In genomic region chr6:9140861-9141534, GRCh38 we compare ENCODE assay signal across 12 cellular contexts.
A peak's percentile ranks its signal among the peaks of the same experiment; 100 is the strongest.
DNase-seq lines count a peak whose midpoint lies in the region; ATAC-seq, FAIRE-seq and TF ChIP-seq lines count a peak whose summit lies in the region.
"Had no signal": no experiment of that assay in that cellular context is flagged by ENCODE, and none has a peak within 500 bp of the region (broad histone marks: within the 10 kb centered on the region; RNA-seq: fewer than 3 reads in every experiment).

No MANE protein-coding gene starts in this region.

- TF ChIP-seq POLR2A in GM12891 (IDR thresholded peaks at IDR 0.05; ENCODE audit: low read depth, low read length): no peak

- POLR2A ChIA-PET in naive thymus-derived CD4-positive, alpha-beta T cell (lab: Charles Lee): no interaction called here

- H3K4me3 ChIP-seq in fibroblast of lung (replicated peaks in 1 of 4; ENCODE audit: control extremely low read depth in 1 of 4, insufficient read depth in 1 of 4, low read depth in 3 of 4, low read length in 4 of 4): peak overlapping the region in 2 of 4 experiments; percentile 30 to 32
- H3K4me3 ChIP-seq in naive thymus-derived CD4-positive, alpha-beta T cell (ENCODE audit: low read length): no peak overlapping the region

- H3K27me3 Mint-ChIP-seq in HFFc6 (ENCODE audit: insufficient read depth) (no peaks in the 10 kb centered on the region; the same call in 1 of the 2 replicates), mesothelial cell of epicardium (ENCODE audit: low read depth) (no peaks in the 10 kb centered on the region)
- no peaks in the 10 kb centered on the region for H3K27me3 Mint-ChIP-seq in naive thymus-derived CD4-positive, alpha-beta T cell
- H3K27me3 Mint-ChIP-seq: stimulated activated memory B cell treated with anti-CD40 and anti-IgM and Interleukin-4, amounts not matched to agents 10 μg/mL and 1 μg/mL and 100 μg/mL, for 72 hours had no signal

- no peaks in the 10 kb centered on the region for H3K79me2 ChIP-seq in fibroblast of lung (ENCODE audit: control insufficient read depth, insufficient read depth, low read length)

- H3K27ac ChIP-seq in fibroblast of lung (ENCODE audit: insufficient read depth, low read length): peak overlapping the region; percentile 10
- no peak overlapping the region for H3K27ac ChIP-seq in naive thymus-derived CD4-positive, alpha-beta T cell (ENCODE audit: low read depth, low read length)

- peak overlapping the region; percentile 79 for H3K4me3 Mint-ChIP-seq in HFFc6
- no peak overlapping the region for H3K4me3 Mint-ChIP-seq in naive thymus-derived CD4-positive, alpha-beta T cell
- H3K4me3 Mint-ChIP-seq in mesothelial cell of epicardium: no peak overlapping the region
- H3K4me3 Mint-ChIP-seq: activated T-cell treated with anti-CD3 and anti-CD28 coated beads, Interleukin-2, amount 50 U/mL, for 4 hours; stimulated activated memory B cell treated with anti-CD40 and anti-IgM and Interleukin-4, amounts not matched to agents 10 μg/mL and 1 μg/mL and 100 μg/mL, for 72 hours had no signal

- H3K36me3 ChIP-seq in fibroblast of lung (ENCODE audit: control insufficient read depth, insufficient read depth, low read length): no peaks in the 10 kb centered on the region
- no peaks in the 10 kb centered on the region for H3K36me3 ChIP-seq in naive thymus-derived CD4-positive, alpha-beta T cell (ENCODE audit: control insufficient read depth in 2 of 3, insufficient read depth in 3 of 3, low read length in 3 of 3)

- H3K36me3 Mint-ChIP-seq in HFFc6 (ENCODE audit: low read depth) (no peaks in the 10 kb centered on the region), mesothelial cell of epicardium (no peaks in the 10 kb centered on the region)
- H3K36me3 Mint-ChIP-seq in naive thymus-derived CD4-positive, alpha-beta T cell: no peaks in the 10 kb centered on the region
- H3K36me3 Mint-ChIP-seq: stimulated activated memory B cell treated with anti-CD40 and anti-IgM and Interleukin-4, amounts not matched to agents 10 μg/mL and 1 μg/mL and 100 μg/mL, for 72 hours had no signal

- no peaks in the 10 kb centered on the region for H3K9me3 ChIP-seq in fibroblast of lung (ENCODE audit: control insufficient read depth, insufficient read depth, low read depth, low read length)
- H3K9me3 ChIP-seq in naive thymus-derived CD4-positive, alpha-beta T cell (ENCODE audit: control insufficient read depth in 2 of 3, low read length in 3 of 3): no peaks in the 10 kb centered on the region

- H3K9ac ChIP-seq in fibroblast of lung (ENCODE audit: insufficient read depth, low read length): no peak overlapping the region

- H3K4me2 ChIP-seq in fibroblast of lung (ENCODE audit: extremely low read depth, insufficient read depth, low read length): peak overlapping the region; percentile 78

- H3K27me3 ChIP-seq in fibroblast of lung (ENCODE audit: control insufficient read depth, insufficient read depth, low read length): no peaks in the 10 kb centered on the region
- H3K27me3 ChIP-seq in naive thymus-derived CD4-positive, alpha-beta T cell (ENCODE audit: control insufficient read depth in 2 of 2, insufficient read depth in 2 of 2, low read length in 2 of 2): no peaks in the 10 kb centered on the region

- no peak for ATAC-seq in HG02678 (IDR thresholded peaks at IDR 0.05; ENCODE audit: unreplicated experiment)
- no peak for ATAC-seq in naive thymus-derived CD4-positive, alpha-beta T cell
- ATAC-seq: activated T-cell treated with anti-CD3 and anti-CD28 coated beads, Interleukin-2, amount 50 U/mL, for 4 hours; stimulated activated memory B cell treated with anti-CD40 and anti-IgM and Interleukin-4, amounts not matched to agents 10 μg/mL and 1 μg/mL and 100 μg/mL, for 72 hours had no signal

- peaks cover 2% of the 10 kb centered on the region for H3K4me1 ChIP-seq in fibroblast of lung (ENCODE audit: control insufficient read depth, extremely low read depth, insufficient read depth, low read length)
- no peaks in the 10 kb centered on the region for H3K4me1 ChIP-seq in naive thymus-derived CD4-positive, alpha-beta T cell (ENCODE audit: control insufficient read depth in 2 of 2, insufficient read depth in 2 of 2, low read length in 2 of 2)

- H3K27ac Mint-ChIP-seq in HFFc6 (peak overlapping the region; percentile 80), mesothelial cell of epicardium (no peak overlapping the region)
- H3K27ac Mint-ChIP-seq in naive thymus-derived CD4-positive, alpha-beta T cell: no peak overlapping the region
- H3K27ac Mint-ChIP-seq: stimulated activated memory B cell treated with anti-CD40 and anti-IgM and Interleukin-4, amounts not matched to agents 10 μg/mL and 1 μg/mL and 100 μg/mL, for 72 hours had no signal

- FAIRE-seq in GM12891 (lab: Jason Lieb, UNC): no peak

- DNase-seq in A172 (ENCODE audit: low spot score): peak; percentile 26
- DNase-seq in HFFc6: peak; percentile 19
- DNase-seq in NCI-H748 treated with DMSO at 0.1 percent for 48 hours (lab: John Stamatoyannopoulos, UW): peak; percentile 95
- peak; percentile 29 to 79 for DNase-seq in fibroblast of lung (ENCODE audit: low read depth in 2 of 2)
- no peak for DNase-seq in GM12891 (ENCODE audit: insufficient read length, low spot score)
- DNase-seq in naive thymus-derived CD4-positive, alpha-beta T cell: no peak
- DNase-seq in mesothelial cell of epicardium (ENCODE audit: low spot score in 2 of 2, unreplicated experiment in 2 of 2): no peak
- DNase-seq: activated T-cell treated with anti-CD3 and anti-CD28 coated beads, Interleukin-2, amount 50 U/mL, for 4 hours; AML-193; T-helper 9 cell had no signal

- TF ChIP-seq CTCF in HFFc6 (IDR thresholded peaks at IDR 0.05) (no peak), fibroblast of lung (conservative IDR thresholded peaks at IDR 0.05 in 1 of 2, IDR thresholded peaks at IDR 0.05 in 1 of 2; ENCODE audit: low read depth in 1 of 2, low read length in 2 of 2) (no peak), mesothelial cell of epicardium (IDR thresholded peaks at IDR 0.05; ENCODE audit: unreplicated experiment) (no peak)

- no peak overlapping the region for H2AFZ ChIP-seq in fibroblast of lung (ENCODE audit: low read length)

- H3K9me3 Mint-ChIP-seq in HFFc6: peaks cover 4% of the 10 kb centered on the region; the same call in 1 of the 2 replicates
- H3K9me3 Mint-ChIP-seq in naive thymus-derived CD4-positive, alpha-beta T cell: peaks cover 0 to 14% (median 8%) of the 10 kb centered on the region in 11 donors
- H3K9me3 Mint-ChIP-seq in mesothelial cell of epicardium: peaks cover 11% of the 10 kb centered on the region

- no peaks in the 10 kb centered on the region for H4K20me1 ChIP-seq in fibroblast of lung (ENCODE audit: control insufficient read depth, extremely low read depth, insufficient read depth, low read length)

- H3K4me1 Mint-ChIP-seq in HFFc6 (ENCODE audit: low read depth) (peaks cover 46% of the 10 kb centered on the region), mesothelial cell of epicardium (peaks cover 12% of the 10 kb centered on the region)
- H3K4me1 Mint-ChIP-seq in naive thymus-derived CD4-positive, alpha-beta T cell: no peaks in the 10 kb centered on the region
- H3K4me1 Mint-ChIP-seq: stimulated activated memory B cell treated with anti-CD40 and anti-IgM and Interleukin-4, amounts not matched to agents 10 μg/mL and 1 μg/mL and 100 μg/mL, for 72 hours had no signal

- intact Hi-C loops in naive thymus-derived CD4-positive, alpha-beta T cell (cut with micrococcal nuclease): no loop called here

- CTCF ChIA-PET in naive thymus-derived CD4-positive, alpha-beta T cell (lab: Charles Lee): no interaction called here

TF ChIP-seq in GM12891, 5 proteins besides CTCF, POLR2A, EP300 and RAD21:
- TF ChIP-seq POU2F2 (IDR thresholded peaks at IDR 0.05; ENCODE audit: low read depth, low read length) (no peak), SPI1 (IDR thresholded peaks at IDR 0.05; ENCODE audit: low read depth, low read length) (no peak), PAX5 (IDR thresholded peaks at IDR 0.05; ENCODE audit: insufficient read depth, low read length, severe bottlenecking) (no peak), POLR2AphosphoS5 (IDR thresholded peaks at IDR 0.05; ENCODE audit: low read depth, low read length) (no peak), TAF1 (IDR thresholded peaks at IDR 0.05; ENCODE audit: low read depth, low read length) (no peak)
TF ChIP-seq in GM12891: peak in this region for 0.

Comparison
In these comparisons a context has a peak if more than half of its experiments do, and no peak if none do; other contexts are left out.
1. DNase-seq: peak in A172 (single experiment), HFFc6 (single experiment), NCI-H748 treated with DMSO at 0.1 percent for 48 hours (single experiment) and fibroblast of lung (2 of 2); none in GM12891 (single experiment), naive thymus-derived CD4-positive, alpha-beta T cell (0 of 9) and mesothelial cell of epicardium (0 of 2).